ENCODE assay signal across 29 cellular contexts in the genomic region with DNA sequence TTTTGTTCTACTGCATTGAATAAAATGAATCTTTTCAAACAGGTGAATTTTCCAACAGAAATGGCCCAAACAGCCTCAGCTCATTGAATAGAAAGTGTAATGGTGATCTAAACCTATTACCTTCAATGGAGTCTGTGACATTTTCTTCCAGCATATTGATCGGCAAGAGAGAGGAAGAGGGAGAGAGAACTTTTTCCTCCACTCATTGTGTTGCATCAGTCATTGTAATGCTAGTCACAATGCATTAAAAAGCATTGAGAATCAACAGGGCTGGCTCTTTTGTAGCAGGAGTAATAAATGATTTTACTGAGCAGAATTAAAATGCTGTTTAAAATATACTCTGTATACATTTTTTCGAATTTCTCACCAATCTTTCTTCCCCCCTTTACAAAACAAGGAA.
"Had no signal": no experiment of that assay in that cellular context is flagged by ENCODE, and none has a peak within 500 bp of the region (broad histone marks: within the 10 kb centered on the region; RNA-seq: fewer than 3 reads in every experiment).

No MANE protein-coding gene starts in this region.

- H3K36me3 ChIP-seq: adrenal gland, breast epithelium, MG63, SJSA1 had no signal

- H3K4me3 ChIP-seq: adrenal gland, body of pancreas, breast epithelium, MG63, SJSA1 had no signal

- ATAC-seq: activated CD4-positive, alpha-beta T cell treated with anti-CD3 and anti-CD28 coated beads for 36 hours; activated CD4-positive, CD25-positive, alpha-beta regulatory T cell treated with anti-CD3 and anti-CD28 coated beads, Interleukin-2, amount 50 U/mL, for 24 hours; activated CD8-positive, alpha-beta T cell treated with anti-CD3 and anti-CD28 coated beads, Interleukin-2, amount 10 ng/mL, durations not matched to agents 7 days and 5 days; activated naive CD4-positive, alpha-beta T cell treated with anti-CD3 and anti-CD28 coated beads, Interleukin-2, amount 50 U/mL, for 72 hours; activated T-cell treated with anti-CD3 and anti-CD28 coated beads, Interleukin-2, amount 50 U/mL, for 4 hours; body of pancreas; Panc1 had no signal

- H3K9ac ChIP-seq: SK-N-SH had no signal

- H3K4me1 Mint-ChIP-seq: activated CD4-positive, alpha-beta T cell treated with anti-CD3 and anti-CD28 coated beads for 36 hours; activated CD4-positive, alpha-beta T cell treated with anti-CD3 and anti-CD28 coated beads, Interleukin-2, amount 10 ng/mL, durations not matched to agents 7 days and 5 days had no signal

- H3K27ac Mint-ChIP-seq: activated CD4-positive, alpha-beta T cell treated with anti-CD3 and anti-CD28 coated beads for 36 hours; activated CD4-positive, alpha-beta T cell treated with anti-CD3 and anti-CD28 coated beads, Interleukin-2, amount 10 ng/mL, durations not matched to agents 7 days and 5 days; activated CD8-positive, alpha-beta T cell treated with anti-CD3 and anti-CD28 coated beads, Interleukin-2, amount 10 ng/mL, durations not matched to agents 7 days and 5 days; activated naive CD4-positive, alpha-beta T cell treated with anti-CD3 and anti-CD28 coated beads for 36 hours; activated naive CD4-positive, alpha-beta T cell treated with anti-CD3 and anti-CD28 coated beads, Interleukin-2, amount 50 U/mL, for 72 hours; activated T-helper 1 cell treated with anti-CD3 and anti-CD28 coated beads, Interleukin-12 subunit alpha, Interleukin-12 subunit beta, Interleukin-2, Interleukin-4 antibody, amounts not matched to agents 30 ng/mL and 10 ng/mL and 1 ng/mL, durations not matched to agents 14 hours and 24 hours and 36 hours; T-helper 1 cell treated with Interleukin-12 subunit alpha and Interleukin-12 subunit beta and Interleukin-4 antibody, amounts not matched to agents 30 μg/mL and 1 μg/mL, for 36 hours; T-helper 2 cell treated with Interferon-gamma antibody and Interleukin-4, amounts not matched to agents 5 μg/mL and 100 μg/mL, for 36 hours had no signal

- H3K27ac ChIP-seq: adrenal gland, body of pancreas, breast epithelium, SJSA1 had no signal

- H3K4me3 Mint-ChIP-seq: activated CD4-positive, alpha-beta T cell treated with anti-CD3 and anti-CD28 coated beads for 36 hours; activated CD4-positive, alpha-beta T cell treated with anti-CD3 and anti-CD28 coated beads, Interleukin-2, amount 10 ng/mL, durations not matched to agents 7 days and 5 days; activated CD8-positive, alpha-beta T cell treated with anti-CD3 and anti-CD28 coated beads, Interleukin-2, amount 10 ng/mL, durations not matched to agents 7 days and 5 days; activated naive CD4-positive, alpha-beta T cell treated with anti-CD3 and anti-CD28 coated beads for 36 hours; activated T-cell treated with anti-CD3 and anti-CD28 coated beads, Interleukin-2, amount 50 U/mL, for 4 hours; activated T-helper 1 cell treated with anti-CD3 and anti-CD28 coated beads, Interleukin-12 subunit alpha, Interleukin-12 subunit beta, Interleukin-2, Interleukin-4 antibody, amounts not matched to agents 30 ng/mL and 10 ng/mL and 1 ng/mL, durations not matched to agents 14 hours and 24 hours and 36 hours; T-helper 1 cell treated with Interleukin-12 subunit alpha and Interleukin-12 subunit beta and Interleukin-4 antibody, amounts not matched to agents 30 μg/mL and 1 μg/mL, for 36 hours; T-helper 2 cell treated with Interferon-gamma antibody and Interleukin-4, amounts not matched to agents 5 μg/mL and 100 μg/mL, for 36 hours had no signal

- H3K27me3 ChIP-seq: adrenal gland, body of pancreas, breast epithelium, MG63, SJSA1 had no signal

- H3K9me3 ChIP-seq: adrenal gland, body of pancreas, breast epithelium, MG63, SK-N-SH had no signal

- H3K27me3 Mint-ChIP-seq: activated CD4-positive, alpha-beta T cell treated with anti-CD3 and anti-CD28 coated beads for 36 hours; activated CD4-positive, alpha-beta T cell treated with anti-CD3 and anti-CD28 coated beads, Interleukin-2, amount 10 ng/mL, durations not matched to agents 7 days and 5 days had no signal

- H3K4me2 ChIP-seq: SK-N-SH had no signal

- DNase-seq: activated CD4-positive, alpha-beta T cell treated with anti-CD3 and anti-CD28 coated beads for 36 hours; activated CD4-positive, alpha-beta T cell treated with anti-CD3 and anti-CD28 coated beads, Interleukin-2, amount 10 ng/mL, durations not matched to agents 7 days and 5 days; activated CD4-positive, alpha-beta T cell treated with anti-CD3 and anti-CD28 coated beads, Interleukin-2, amount 50 U/mL, for 48 hours; activated CD8-positive, alpha-beta T cell treated with anti-CD3 and anti-CD28 coated beads, Interleukin-2, amount 10 ng/mL, durations not matched to agents 7 days and 5 days; activated gamma-delta T cell treated with Interleukin-2 at 50 U/mL for 16 hours; activated naive CD4-positive, alpha-beta T cell treated with anti-CD3 and anti-CD28 coated beads for 36 hours; activated T-cell treated with anti-CD3 and anti-CD28 coated beads, Interleukin-2, amount 50 U/mL, for 4 hours; adrenal gland; body of pancreas; Kasumi-1; KG1; MG63; MV-4-11; NCI-H1092; NCI-H1436 treated with DMSO at 0.1 percent for 48 hours; NCI-H1694 treated with DMSO at 0.1 percent for 48 hours; NCI-H2029; NCI-H345; NCI-H524 treated with DMSO at 0.1 percent for 48 hours; SHP77 treated with DMSO at 0.1 percent for 48 hours; SK-N-SH had no signal

- H3K9me3 Mint-ChIP-seq: activated CD4-positive, alpha-beta T cell treated with anti-CD3 and anti-CD28 coated beads, Interleukin-2, amount 10 ng/mL, durations not matched to agents 7 days and 5 days; activated naive CD4-positive, alpha-beta T cell treated with anti-CD3 and anti-CD28 coated beads for 36 hours; T-helper 1 cell treated with Interleukin-12 subunit alpha and Interleukin-12 subunit beta and Interleukin-4 antibody, amounts not matched to agents 30 μg/mL and 1 μg/mL, for 36 hours had no signal

- H3K4me1 ChIP-seq: adrenal gland, body of pancreas, breast epithelium, SJSA1 had no signal
